In the genomic region with DNA sequence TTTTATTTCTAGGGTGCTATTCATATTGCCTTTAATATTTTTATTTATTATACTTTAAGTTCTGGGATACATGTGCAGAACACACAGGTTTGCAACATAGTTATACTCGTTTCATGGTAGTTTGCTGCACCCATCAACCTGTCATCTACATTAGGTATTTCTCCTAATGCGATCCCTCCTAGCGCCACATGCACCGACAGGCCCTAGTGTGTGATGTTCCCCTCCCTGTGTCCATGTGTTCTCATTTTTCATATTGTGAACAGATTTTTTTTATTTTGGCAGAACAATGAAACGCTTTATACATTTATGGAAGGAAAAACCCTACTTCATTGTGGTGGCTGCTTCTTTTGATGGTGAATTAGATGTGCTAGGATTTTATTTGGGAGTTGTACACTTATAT, we compare ENCODE assay signal across 4 cellular contexts. TPM values are rescaled to one million over a fixed set of nuclear protein-coding genes. Genes with fewer than 3 reads are reported as not detected.
"Had no signal": no experiment of that assay in that cellular context is flagged by ENCODE, and none has a peak within 500 bp of the region (broad histone marks: within the 10 kb centered on the region; RNA-seq: fewer than 3 reads in every experiment).

No MANE protein-coding gene starts in this region.

- DNase-seq: GDM1, GF-D8 had no signal

- ATAC-seq: GM12878 had no signal

- H3K4me3 ChIP-seq: GM12878 had no signal

RNA-seq across cellular contexts. Expression of a gene that starts 14.4 kb away (rescaled TPM):
- total RNA-seq: G401 had no signal
